ENCODE assay signal across 28 cellular contexts in the genomic region with DNA sequence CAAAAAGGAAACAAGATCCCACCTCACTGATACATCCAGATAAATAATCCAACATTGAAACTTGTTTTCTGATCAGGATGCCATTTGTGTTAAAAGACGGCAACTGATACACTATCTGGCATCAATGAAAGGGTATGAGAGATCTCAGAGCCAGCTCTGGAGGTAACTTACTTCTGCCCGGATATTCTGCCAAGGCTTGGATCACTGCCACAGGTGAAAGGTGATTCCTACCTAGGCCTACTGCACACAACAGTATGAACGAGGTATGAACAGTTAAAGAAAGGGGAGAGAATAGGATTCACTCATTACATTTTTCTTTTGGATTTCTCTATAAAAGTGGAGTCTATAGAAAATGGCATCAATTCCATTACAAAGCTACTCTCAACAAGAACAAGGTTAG.
"Had no signal": no experiment of that assay in that cellular context is flagged by ENCODE, and none has a peak within 500 bp of the region (broad histone marks: within the 10 kb centered on the region; RNA-seq: fewer than 3 reads in every experiment).

No MANE protein-coding gene starts in this region.

- DNase-seq: activated effector memory CD4-positive, alpha-beta T cell treated with anti-CD3 and anti-CD28 coated beads, Interleukin-2, amount 50 U/mL, for 16 hours; activated effector memory CD4-positive, alpha-beta T cell treated with Interleukin-2 at 50 U/mL for 16 hours; activated gamma-delta T cell; activated gamma-delta T cell treated with Interleukin-2 at 50 U/mL for 16 hours; activated naive CD4-positive, alpha-beta T cell; activated naive CD4-positive, alpha-beta T cell treated with anti-CD3 and anti-CD28 coated beads for 36 hours; activated naive CD4-positive, alpha-beta T cell treated with anti-CD3 and anti-CD28 coated beads, Interleukin-2, amount 10 ng/mL, durations not matched to agents 7 days and 5 days; activated naive CD4-positive, alpha-beta T cell treated with anti-CD3 and anti-CD28 coated beads, Interleukin-2, amount 50 U/mL, for 16 hours; activated naive CD4-positive, alpha-beta T cell treated with Interleukin-2 at 50 U/mL for 16 hours; activated naive CD8-positive, alpha-beta T cell treated with anti-CD3 and anti-CD28 coated beads for 36 hours; activated naive CD8-positive, alpha-beta T cell treated with anti-CD3 and anti-CD28 coated beads, Interleukin-2, amount 10 ng/mL, durations not matched to agents 7 days and 5 days; activated naive CD8-positive, alpha-beta T cell treated with anti-CD3 and anti-CD28 coated beads, Interleukin-2, amount 50 U/mL, for 24 hours; activated T-cell treated with anti-CD3 and anti-CD28 coated beads, Interleukin-2, amount 50 U/mL, for 24 hours; activated T-cell treated with anti-CD3 and anti-CD28 coated beads, Interleukin-2, amount 50 U/mL, for 4 hours; activated T-cell treated with anti-CD3 and anti-CD28 coated beads, Interleukin-2, amount 50 U/mL, for 48 hours; activated T-cell treated with anti-CD3 and anti-CD28 coated beads, Interleukin-2, amount 50 U/mL, for 72 hours; adrenal gland; amniotic stem cell; amygdala; anterior cingulate cortex; aorta; body of pancreas; brain microvascular endothelial cell; caudate nucleus; central memory CD4-positive, alpha-beta T cell; cerebellar nuclear complex had no signal

- ATAC-seq: activated naive CD4-positive, alpha-beta T cell treated with anti-CD3 and anti-CD28 coated beads, Interleukin-2, amount 50 U/mL, for 72 hours; activated naive CD8-positive, alpha-beta T cell treated with anti-CD3 and anti-CD28 coated beads, Interleukin-2, amount 50 U/mL, for 24 hours; activated T-cell treated with anti-CD3 and anti-CD28 coated beads, Interleukin-2, amount 50 U/mL, for 4 hours; activated T-cell treated with anti-CD3 and anti-CD28 coated beads, Interleukin-2, amount 50 U/mL, for 72 hours; activated T-helper 17 cell treated with anti-CD3 and anti-CD28 coated beads, Interleukin-2, amount 50 U/mL, for 72 hours; body of pancreas had no signal
